Comparison of ENCODE assay signal across 24 cellular contexts in the genomic region with DNA sequence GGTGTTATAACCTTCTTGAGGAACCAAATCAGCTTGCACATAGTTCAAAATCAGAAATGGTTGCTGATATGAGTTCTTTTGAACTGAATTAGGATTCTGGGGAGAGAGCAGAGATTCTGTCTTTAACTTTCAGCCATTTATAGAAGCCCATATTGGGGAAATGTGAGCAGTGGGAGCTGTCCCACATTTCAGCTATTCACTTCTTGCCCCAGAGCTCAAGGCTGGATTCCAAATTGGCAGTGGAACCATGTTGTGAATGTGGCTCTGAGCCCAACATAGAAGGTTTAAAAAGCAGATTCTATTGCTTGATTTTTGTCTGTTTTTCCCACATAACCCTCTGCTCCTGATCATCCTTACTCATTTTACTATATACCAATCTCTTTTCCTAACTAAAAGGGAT.
DNase-seq lines count a peak whose midpoint lies in the region; FAIRE-seq and TF ChIP-seq lines count a peak whose summit lies in the region.
"Had no signal": no experiment of that assay in that cellular context is flagged by ENCODE, and none has a peak within 500 bp of the region (broad histone marks: within the 10 kb centered on the region; RNA-seq: fewer than 3 reads in every experiment).

No MANE protein-coding gene starts in this region.

- intact Hi-C loops in Calu3 (cut with micrococcal nuclease; ENCODE audit: unreplicated experiment), result no loop called here

- H3K27ac Mint-ChIP-seq in brain (peak overlapping the region; percentile 25 to 95 (median 72)), Calu3 (ENCODE audit: unreplicated experiment) (no peak overlapping the region)
- H3K27ac Mint-ChIP-seq: activated CD4-positive, alpha-beta T cell treated with anti-CD3 and anti-CD28 coated beads, Interleukin-2, amount 10 ng/mL, durations not matched to agents 7 days and 5 days; activated naive CD8-positive, alpha-beta T cell had no signal

- H3K4me3 Mint-ChIP-seq in brain, result peak overlapping the region in 4 of 5 experiments; percentile 26 to 72 (median 49)
- no peak overlapping the region for H3K4me3 Mint-ChIP-seq in Calu3 (ENCODE audit: low read depth, unreplicated experiment)
- H3K4me3 Mint-ChIP-seq: activated CD4-positive, alpha-beta T cell treated with anti-CD3 and anti-CD28 coated beads, Interleukin-2, amount 10 ng/mL, durations not matched to agents 7 days and 5 days; activated naive CD8-positive, alpha-beta T cell had no signal

- H3K9me3 Mint-ChIP-seq in brain (peaks cover 0 to 2% (median 0%) of the 10 kb centered on the region in 5 experiments), Calu3 (ENCODE audit: low read depth, unreplicated experiment) (no peaks in the 10 kb centered on the region)
- H3K9me3 Mint-ChIP-seq: activated CD4-positive, alpha-beta T cell treated with anti-CD3 and anti-CD28 coated beads, Interleukin-2, amount 10 ng/mL, durations not matched to agents 7 days and 5 days had no signal

- no peaks in the 10 kb centered on the region for H3K27me3 ChIP-seq in cardiac muscle cell
- no peaks in the 10 kb centered on the region for H3K27me3 ChIP-seq in right atrium auricular region
- H3K27me3 ChIP-seq: uterus had no signal

- no peak overlapping the region for H3K4me3 ChIP-seq in cardiac muscle cell
- H3K4me3 ChIP-seq in right atrium auricular region, result no peak overlapping the region
- H3K4me3 ChIP-seq: uterus had no signal

- H3K4me1 ChIP-seq in cardiac muscle cell (ENCODE audit: low read depth) (no peaks in the 10 kb centered on the region), right atrium auricular region (no peaks in the 10 kb centered on the region)
- H3K4me1 ChIP-seq: uterus had no signal

- H3K9me3 ChIP-seq in cardiac muscle cell (ENCODE audit: low read depth) (no peaks in the 10 kb centered on the region), right atrium auricular region (no peaks in the 10 kb centered on the region)
- H3K9me3 ChIP-seq: uterus had no signal

- no TSS peak for BruUV-seq in Calu3 (replicated peaks; lab: Mats Ljungman, UMichigan)

- no peak for FAIRE-seq in urothelium cell line (lab: Jason Lieb, UNC)
- FAIRE-seq: bronchial epithelial cell, RCC 7860 had no signal

- no peak overlapping the region for H3K27ac ChIP-seq in cardiac muscle cell
- no peak overlapping the region for H3K27ac ChIP-seq in right atrium auricular region
- H3K27ac ChIP-seq: C4-2B, KMS-11, uterus, VCaP had no signal

- TF ChIP-seq CTCF in cardiac muscle cell (IDR thresholded peaks at IDR 0.05; ENCODE audit: low read depth, low read length) (no peak), right atrium auricular region (IDR thresholded peaks at IDR 0.05) (no peak), brain (conservative IDR thresholded peaks at IDR 0.05) (no peak), Calu3 (IDR thresholded peaks at IDR 0.05; ENCODE audit: unreplicated experiment) (no peak)

- no peaks in the 10 kb centered on the region for H3K36me3 Mint-ChIP-seq in brain
- H3K36me3 Mint-ChIP-seq in Calu3 (ENCODE audit: insufficient read depth, unreplicated experiment), result no peaks in the 10 kb centered on the region
- H3K36me3 Mint-ChIP-seq: activated naive CD8-positive, alpha-beta T cell had no signal

- H3K27me3 Mint-ChIP-seq in brain (peaks cover 4% of the 10 kb centered on the region), Calu3 (ENCODE audit: unreplicated experiment) (no peaks in the 10 kb centered on the region)
- H3K27me3 Mint-ChIP-seq: activated CD4-positive, alpha-beta T cell treated with anti-CD3 and anti-CD28 coated beads, Interleukin-2, amount 10 ng/mL, durations not matched to agents 7 days and 5 days; activated naive CD8-positive, alpha-beta T cell had no signal

- DNase-seq in cardiac muscle cell (ENCODE audit: low read depth in 1 of 2, low spot score in 1 of 2) (peak; percentile 13 to 53), right atrium auricular region (ENCODE audit: low spot score) (no peak), iPS-NIHi11 (ENCODE audit: low spot score) (peak; percentile 23), urothelium cell line (ENCODE audit: low spot score) (peak; percentile 5), DMS114 treated with DMSO at 0.1 percent for 48 hours (lab: John Stamatoyannopoulos, UW; ENCODE audit: unreplicated experiment) (no peak), Calu3 (no peak), inferior parietal cortex (ENCODE audit: extremely low spot score) (no peak)
- DNase-seq: activated CD4-positive, alpha-beta T cell treated with anti-CD3 and anti-CD28 coated beads, Interleukin-2, amount 10 ng/mL, durations not matched to agents 7 days and 5 days; erythroblast; GF-D8; glutamatergic neuron; NCI-H1048; NCI-H2081; NCI-H446 treated with DMSO at 0.1 percent for 48 hours; NK-92 treated with Interleukin-12 subunit alpha and Interleukin-12 subunit beta, amount 100 ng/mL, for 24 hours; occipital lobe; uterus had no signal

- CTCF ChIA-PET in Calu3 (lab: Charles Lee), result no interaction called here

- H3K36me3 ChIP-seq in cardiac muscle cell, result no peaks in the 10 kb centered on the region
- no peaks in the 10 kb centered on the region for H3K36me3 ChIP-seq in right atrium auricular region
- H3K36me3 ChIP-seq: uterus had no signal

- H3K4me1 Mint-ChIP-seq in brain, result peaks cover 45% of the 10 kb centered on the region
- H3K4me1 Mint-ChIP-seq in Calu3 (ENCODE audit: low read depth, unreplicated experiment), result no peaks in the 10 kb centered on the region
- H3K4me1 Mint-ChIP-seq: activated CD4-positive, alpha-beta T cell treated with anti-CD3 and anti-CD28 coated beads, Interleukin-2, amount 10 ng/mL, durations not matched to agents 7 days and 5 days had no signal

Comparison
In these comparisons a context has a peak if more than half of its experiments do, and no peak if none do; other contexts are left out.
1. DNase-seq: peak in cardiac muscle cell (2 of 2), iPS-NIHi11 (single experiment) and urothelium cell line (single experiment); none in right atrium auricular region (single experiment), DMS114 treated with DMSO at 0.1 percent for 48 hours (single experiment), Calu3 (single experiment) and inferior parietal cortex (single experiment).